ENCODE assay signal across 15 cellular contexts in genomic region chr14:71202881-71203280, GRCh38.
DNase-seq lines count a peak whose midpoint lies in the region; ATAC-seq lines count a peak whose summit lies in the region.
"Had no signal": no experiment of that assay in that cellular context is flagged by ENCODE, and none has a peak within 500 bp of the region (broad histone marks: within the 10 kb centered on the region; RNA-seq: fewer than 3 reads in every experiment).

No MANE protein-coding gene starts in this region.

- H2AK5ac ChIP-seq in neuronal stem cell (ENCODE audit: low read depth, low read length), result no peak overlapping the region

- no CpG with 5 or more reads among the region's 3 CpGs for WGBS in neuronal stem cell (ENCODE audit: extremely low coverage in 2 of 2, insufficient read length in 2 of 2, insufficient replicate concordance in 1 of 2), 2 donors

- H3K9ac ChIP-seq in neuronal stem cell (ENCODE audit: low read depth, low read length, poor library complexity), result peak overlapping the region; percentile 9

- no peak overlapping the region for H2BK15ac ChIP-seq in neuronal stem cell (ENCODE audit: low read length)

- ATAC-seq in GM18867 (IDR thresholded peaks at IDR 0.05; ENCODE audit: unreplicated experiment), result no peak
- ATAC-seq: PC-3 had no signal

- H3K4me2 ChIP-seq in neuronal stem cell (ENCODE audit: insufficient read depth, low read length, poor library complexity, severe bottlenecking), result no peak overlapping the region

- no peak overlapping the region for H2BK120ac ChIP-seq in neuronal stem cell (ENCODE audit: low read depth, low read length)

- H3K27me3 ChIP-seq in neuronal stem cell (ENCODE audit: control insufficient read depth in 3 of 3, insufficient read depth in 3 of 3, low read depth in 1 of 3, low read length in 3 of 3), result no peaks in the 10 kb centered on the region

- H3K36me3 ChIP-seq in neuronal stem cell (replicated peaks in 1 of 2; ENCODE audit: control insufficient read depth in 2 of 2, insufficient read depth in 2 of 2, low read length in 2 of 2), result no peaks in the 10 kb centered on the region

- peaks cover 0 to 1% of the 10 kb centered on the region in 2 donors for H3K4me1 ChIP-seq in neuronal stem cell (ENCODE audit: control insufficient read depth in 2 of 2, insufficient read depth in 1 of 2, low read depth in 1 of 2, low read length in 2 of 2)

- H3K4ac ChIP-seq in neuronal stem cell (ENCODE audit: low read length), result no peak overlapping the region

- H3K27ac ChIP-seq in neuronal stem cell (replicated peaks; ENCODE audit: low read length), result no peak overlapping the region

- no peak overlapping the region for H2BK5ac ChIP-seq in neuronal stem cell (ENCODE audit: low read length)

- H3K4me3 ChIP-seq in neuronal stem cell (ENCODE audit: low read length in 2 of 2), result no peak overlapping the region

- H2BK12ac ChIP-seq in neuronal stem cell (ENCODE audit: low read length), result no peak overlapping the region

- no peak overlapping the region for H3K14ac ChIP-seq in neuronal stem cell (ENCODE audit: low read length)

- no peak overlapping the region for H4K8ac ChIP-seq in neuronal stem cell (ENCODE audit: low read depth, low read length)

- H4K91ac ChIP-seq in neuronal stem cell (ENCODE audit: low read depth, low read length, poor library complexity), result no peak overlapping the region

- no peaks in the 10 kb centered on the region for H3K79me1 ChIP-seq in neuronal stem cell (ENCODE audit: low read depth, low read length)

- no peak overlapping the region for H2AFZ ChIP-seq in neuronal stem cell (ENCODE audit: low read length)

- H3K9me3 ChIP-seq in neuronal stem cell (replicated peaks in 1 of 2; ENCODE audit: control insufficient read depth in 2 of 2, insufficient read depth in 1 of 2, low read depth in 1 of 2, low read length in 2 of 2), result peaks cover 0 to 2% of the 10 kb centered on the region in 2 donors

- H3K18ac ChIP-seq in neuronal stem cell (ENCODE audit: low read length), result peak overlapping the region; percentile 33

- H3K23ac ChIP-seq in neuronal stem cell (ENCODE audit: low read depth, low read length, poor library complexity), result no peak overlapping the region

- DNase-seq in EL (peak; percentile 48), RPMI7951 (ENCODE audit: low read depth) (peak; percentile 11), fibroblast of peridontal ligament (ENCODE audit: extremely low read depth) (peak; percentile 9), neuronal stem cell (ENCODE audit: low spot score) (no peak), KG1 (lab: John Stamatoyannopoulos, UW) (no peak), NCI-H1105 treated with DMSO at 0.1 percent for 48 hours (lab: John Stamatoyannopoulos, UW) (no peak), NCI-H2081 (lab: John Stamatoyannopoulos, UW) (no peak)
- DNase-seq: Calu3, DMS53, HCEC 1CT, NCI-H1417, NCI-H187 treated with DMSO at 0.1 percent for 48 hours, NCI-H774, PC-3 had no signal

Comparison
In these comparisons a context has a peak if more than half of its experiments do, and no peak if none do; other contexts are left out.
1. DNase-seq: peak in EL (single experiment), RPMI7951 (single experiment) and fibroblast of peridontal ligament (single experiment); none in neuronal stem cell (single experiment), KG1 (single experiment), NCI-H1105 treated with DMSO at 0.1 percent for 48 hours (single experiment) and NCI-H2081 (0 of 2).